4 cellular contexts compared by ENCODE assay signal in genomic region chr5:972575-972974, GRCh38. TPM values are rescaled to one million over a fixed set of nuclear protein-coding genes. Genes with fewer than 3 reads are reported as not detected.
"Had no signal": no experiment of that assay in that cellular context is flagged by ENCODE, and none has a peak within 500 bp of the region (broad histone marks: within the 10 kb centered on the region; RNA-seq: fewer than 3 reads in every experiment).

No MANE protein-coding gene starts in this region.

RNA-seq across cellular contexts. Expression of gene NKD2, which starts 36.0 kb away (rescaled TPM):
- total RNA-seq: naive thymus-derived CD8-positive, alpha-beta T cell; natural killer cell; osteocyte had no signal
- polyA plus RNA-seq: naive thymus-derived CD4-positive, alpha-beta T cell had no signal
